18 cellular contexts compared by ENCODE assay signal in genomic region chr7:40156988-40157387, GRCh38. TPM values are rescaled to one million over a fixed set of nuclear protein-coding genes. Genes with fewer than 3 reads are reported as not detected.
"Had no signal": no experiment of that assay in that cellular context is flagged by ENCODE, and none has a peak within 500 bp of the region (broad histone marks: within the 10 kb centered on the region; RNA-seq: fewer than 3 reads in every experiment).

No MANE protein-coding gene starts in this region.

- H3K27ac ChIP-seq: neural progenitor cell, ovary, tibial artery, uterus had no signal

- H3K4me2 ChIP-seq: neural progenitor cell had no signal

- H3K9ac ChIP-seq: neural progenitor cell had no signal

- H3K9me3 ChIP-seq: ovary, tibial artery, uterus had no signal

- H3K4me3 ChIP-seq: neural progenitor cell, ovary, tibial artery had no signal

- H3K36me3 ChIP-seq: neural progenitor cell, ovary, tibial artery, uterus had no signal

- H3K27ac Mint-ChIP-seq: activated naive CD8-positive, alpha-beta T cell; activated T-helper 1 cell treated with anti-CD3 and anti-CD28 coated beads, Interleukin-12 subunit alpha, Interleukin-12 subunit beta, Interleukin-2, Interleukin-4 antibody, amounts not matched to agents 30 ng/mL and 10 ng/mL and 1 ng/mL, durations not matched to agents 14 hours and 24 hours and 36 hours; effector memory CD8-positive, alpha-beta T cell; mesothelial cell of epicardium; neural progenitor cell had no signal

- H3K27me3 ChIP-seq: neural progenitor cell, ovary, tibial artery, uterus had no signal

- H3K36me3 Mint-ChIP-seq: mesothelial cell of epicardium, neural progenitor cell had no signal

- H3K4me1 Mint-ChIP-seq: mesothelial cell of epicardium, neural progenitor cell had no signal

- H3K4me3 Mint-ChIP-seq: activated naive CD8-positive, alpha-beta T cell; activated T-helper 1 cell treated with anti-CD3 and anti-CD28 coated beads, Interleukin-12 subunit alpha, Interleukin-12 subunit beta, Interleukin-2, Interleukin-4 antibody, amounts not matched to agents 30 ng/mL and 10 ng/mL and 1 ng/mL, durations not matched to agents 14 hours and 24 hours and 36 hours; effector memory CD8-positive, alpha-beta T cell; mesothelial cell of epicardium; neural progenitor cell had no signal

- H3K27me3 Mint-ChIP-seq: activated naive CD8-positive, alpha-beta T cell had no signal

- DNase-seq: activated CD4-positive, CD25-positive, alpha-beta regulatory T cell treated with anti-CD3 and anti-CD28 coated beads, Interleukin-2, amount 50 U/mL, for 72 hours; amniotic stem cell; effector memory CD8-positive, alpha-beta T cell; foreskin fibroblast; ovary; stimulated activated CD4-positive, alpha-beta T cell treated with anti-CD3 and anti-CD28 coated beads, Interleukin-12 subunit alpha, Interleukin-12 subunit beta, amount 100 ng/mL, for 4 hours; stimulated activated CD4-positive, alpha-beta T cell treated with anti-CD3 and anti-CD28 coated beads, Interleukin-2, amount 100 ng/mL, for 24 hours; stimulated activated naive CD8-positive, alpha-beta T cell treated with anti-CD3 and anti-CD28 coated beads, Interleukin-15, Interleukin-2, amounts not matched to agents 100 U/mL and 50 U/mL, for 24 hours; substantia nigra; T1000; tibial artery had no signal

- H3K9me3 Mint-ChIP-seq: activated T-helper 1 cell treated with anti-CD3 and anti-CD28 coated beads, Interleukin-12 subunit alpha, Interleukin-12 subunit beta, Interleukin-2, Interleukin-4 antibody, amounts not matched to agents 30 ng/mL and 10 ng/mL and 1 ng/mL, durations not matched to agents 14 hours and 24 hours and 36 hours; effector memory CD8-positive, alpha-beta T cell; mesothelial cell of epicardium; neural progenitor cell had no signal

- ATAC-seq: effector memory CD8-positive, alpha-beta T cell; left lobe of liver; stimulated activated naive CD8-positive, alpha-beta T cell treated with anti-CD3 and anti-CD28 coated beads, Interleukin-15, Interleukin-2, amounts not matched to agents 100 U/mL and 50 U/mL, for 24 hours had no signal

- H3K4me1 ChIP-seq: neural progenitor cell, tibial artery had no signal

- H2AFZ ChIP-seq: neural progenitor cell had no signal

RNA-seq across cellular contexts. Expression of gene SUGCT, which starts 22.2 kb away (rescaled TPM):
- total RNA-seq: activated T-helper 1 cell treated with anti-CD3 and anti-CD28 coated beads, Interleukin-12 subunit alpha, Interleukin-12 subunit beta, Interleukin-2, Interleukin-4 antibody, amounts not matched to agents 30 ng/mL and 10 ng/mL and 1 ng/mL, durations not matched to agents 14 hours and 24 hours and 36 hours; T-helper 1 cell treated with Interleukin-12 subunit alpha and Interleukin-12 subunit beta and Interleukin-4 antibody, amounts not matched to agents 30 ng/mL and 1 ng/mL, for 36 hours had no signal
